ENCODE assay signal across 9 cellular contexts in genomic region chr2:172340394-172340793, GRCh38.
A peak's percentile ranks its signal among the peaks of the same experiment; 100 is the strongest.
DNase-seq lines count a peak whose midpoint lies in the region; ATAC-seq and TF ChIP-seq lines count a peak whose summit lies in the region.
"Had no signal": no experiment of that assay in that cellular context is flagged by ENCODE, and none has a peak within 500 bp of the region (broad histone marks: within the 10 kb centered on the region; RNA-seq: fewer than 3 reads in every experiment).

No MANE protein-coding gene starts in this region.

- POLR2A ChIA-PET in activated CD4-positive, alpha-beta T cell treated with anti-CD3 and anti-CD28 coated beads, Interleukin-2, amount 10 ng/mL, durations not matched to agents 7 days and 5 days (lab: Charles Lee), result no interaction called here
- POLR2A ChIA-PET in SK-N-SH (lab: Yijun Ruan, JAX), result no interaction called here

- TF ChIP-seq POLR2A in stomach (IDR thresholded peaks at IDR 0.05), result no peak

- H4K20me1 ChIP-seq in SK-N-SH (ENCODE audit: insufficient read depth), result no peaks in the 10 kb centered on the region

- H3K36me3 ChIP-seq in SK-N-SH (replicated peaks in 1 of 2; ENCODE audit: control insufficient read depth in 1 of 2, insufficient read depth in 2 of 2, low read length in 1 of 2), result no peaks in the 10 kb centered on the region
- no peaks in the 10 kb centered on the region for H3K36me3 ChIP-seq in stomach

- no peak for TF ChIP-seq CTCF in SK-N-SH (IDR thresholded peaks at IDR 0.05)
- TF ChIP-seq CTCF in stomach (IDR thresholded peaks at IDR 0.05), result no peak

- H3K4me1 Mint-ChIP-seq in activated CD4-positive, alpha-beta T cell treated with anti-CD3 and anti-CD28 coated beads, Interleukin-2, amount 10 ng/mL, durations not matched to agents 7 days and 5 days, result peaks cover 22% of the 10 kb centered on the region

- no peaks in the 10 kb centered on the region for H3K9me2 ChIP-seq in SK-N-SH

- peak overlapping the region; percentile 50 for H3K4me3 Mint-ChIP-seq in activated CD4-positive, alpha-beta T cell treated with anti-CD3 and anti-CD28 coated beads, Interleukin-2, amount 10 ng/mL, durations not matched to agents 7 days and 5 days

- CTCF ChIA-PET in activated CD4-positive, alpha-beta T cell treated with anti-CD3 and anti-CD28 coated beads, Interleukin-2, amount 10 ng/mL, durations not matched to agents 7 days and 5 days (lab: Charles Lee), result no interaction called here
- CTCF ChIA-PET in SK-N-SH (lab: Yijun Ruan, JAX), result interaction anchor here (1.2 kb wide), 1 partner anchor 31 kb away, joined by 3 read pairs; no protein-coding TSS in a partner anchor

- ATAC-seq in GM21723 (IDR thresholded peaks at IDR 0.05; ENCODE audit: unreplicated experiment) (no peak), HG02798 (IDR thresholded peaks at IDR 0.05; ENCODE audit: poor library complexity, unreplicated experiment) (no peak)

- H3K27me3 ChIP-seq in SK-N-SH (ENCODE audit: insufficient read depth), result no peaks in the 10 kb centered on the region
- no peaks in the 10 kb centered on the region for H3K27me3 ChIP-seq in stomach

- H3K4me1 ChIP-seq in SK-N-SH (ENCODE audit: control insufficient read depth in 1 of 2, insufficient read depth in 2 of 2, low read depth in 1 of 2, low read length in 1 of 2) (peaks cover 0 to 8% of the 10 kb centered on the region in 2 experiments; a peak in 1 of 4 replicates), stomach (peaks cover 17 to 48% (median 38%) of the 10 kb centered on the region in 4 donors)

- peak overlapping the region; percentile 36 for H3K27ac Mint-ChIP-seq in activated CD4-positive, alpha-beta T cell treated with anti-CD3 and anti-CD28 coated beads, Interleukin-2, amount 10 ng/mL, durations not matched to agents 7 days and 5 days

- H3K27me3 Mint-ChIP-seq in activated CD4-positive, alpha-beta T cell treated with anti-CD3 and anti-CD28 coated beads, Interleukin-2, amount 10 ng/mL, durations not matched to agents 7 days and 5 days, result no peaks in the 10 kb centered on the region

- H2AFZ ChIP-seq in SK-N-SH (ENCODE audit: low read depth), result peak overlapping the region; percentile 53

- WGBS in SK-N-SH (ENCODE audit: low lambda C conversion rate), result 45% methylated on average over 4 of the region's 4 CpGs
- WGBS in stomach, 5 donors, result 13 to 30% (median 18%) methylated on average over 4 of the region's 4 CpGs

- intact Hi-C loops in stomach (cut with DNase I; ENCODE audit: low total_unique reads), result no loop called here

- H3K79me2 ChIP-seq in SK-N-SH (ENCODE audit: insufficient read depth), result no peaks in the 10 kb centered on the region

- H3K9me3 ChIP-seq in SK-N-SH (no peaks in the 10 kb centered on the region), stomach (peaks cover 0 to 10% (median 8%) of the 10 kb centered on the region in 4 donors)

- H3F3A ChIP-seq in SK-N-SH (replicated peaks; ENCODE audit: insufficient read depth), result no peaks in the 10 kb centered on the region

- TF ChIP-seq EP300 in SK-N-SH (IDR thresholded peaks at IDR 0.05; ENCODE audit: borderline replicate concordance in 1 of 2, low read depth in 1 of 2, low read length in 1 of 2), result no peak
- TF ChIP-seq EP300 in stomach (IDR thresholded peaks at IDR 0.05), result no peak

- peak overlapping the region; percentile 43 for H3K4me2 ChIP-seq in SK-N-SH

- peak overlapping the region in 1 of 2 experiments; percentile 28; a peak in 1 of 4 replicates for H3K4me3 ChIP-seq in SK-N-SH (ENCODE audit: low read depth in 2 of 2, low read length in 1 of 2)
- peak overlapping the region in 2 of 4 donors; percentile 1 to 5 for H3K4me3 ChIP-seq in stomach

- peaks cover 12% of the 10 kb centered on the region for H3K9me3 Mint-ChIP-seq in activated CD4-positive, alpha-beta T cell treated with anti-CD3 and anti-CD28 coated beads, Interleukin-2, amount 10 ng/mL, durations not matched to agents 7 days and 5 days

- H3K27ac ChIP-seq in SK-N-SH (ENCODE audit: low read depth in 2 of 2, low read length in 1 of 2) (no peak overlapping the region), stomach (peak overlapping the region in 4 of 5 donors; percentile 70 to 90 (median 78))

- TF ChIP-seq RAD21 in SK-N-SH (IDR thresholded peaks at IDR 0.05; ENCODE audit: low read length), result no peak

- H3K36me3 Mint-ChIP-seq in activated CD4-positive, alpha-beta T cell treated with anti-CD3 and anti-CD28 coated beads, Interleukin-2, amount 10 ng/mL, durations not matched to agents 7 days and 5 days (ENCODE audit: low read depth), result peaks cover 10% of the 10 kb centered on the region

- peak overlapping the region; percentile 1; the same call in 1 of the 2 replicates for H3K9ac ChIP-seq in SK-N-SH

- no peak for DNase-seq in activated CD4-positive, alpha-beta T cell treated with anti-CD3 and anti-CD28 coated beads, Interleukin-2, amount 10 ng/mL, durations not matched to agents 7 days and 5 days
- no peak for DNase-seq in activated CD4-positive, alpha-beta T cell treated with anti-CD3 and anti-CD28 coated beads, Interleukin-2, amount 50 U/mL, for 48 hours
- DNase-seq in SK-N-SH, result no peak
- peak; percentile 4 for DNase-seq in glomerular visceral epithelial cell (ENCODE audit: extremely low spot score)
- no peak for DNase-seq in stomach
- no peak for DNase-seq in DMS114 treated with DMSO at 0.1 percent for 48 hours (lab: John Stamatoyannopoulos, UW; ENCODE audit: unreplicated experiment)
- DNase-seq: NCI-H1930 had no signal

TF ChIP-seq in SK-N-SH, 30 proteins besides CTCF, POLR2A, EP300 and RAD21:
- TF ChIP-seq GATA2 (CRISPR knock-in tag; IDR thresholded peaks at IDR 0.05) (no peak), USF2 (IDR thresholded peaks at IDR 0.05; ENCODE audit: borderline replicate concordance, low read depth, low read length) (no peak), MAX (IDR thresholded peaks at IDR 0.05; ENCODE audit: low read depth) (no peak), CHD2 (IDR thresholded peaks at IDR 0.05; ENCODE audit: low read length, partially characterized antibody) (no peak), TAF1 (IDR thresholded peaks at IDR 0.05; ENCODE audit: borderline replicate concordance, low read depth, low read length) (no peak), POLR2AphosphoS5 (IDR thresholded peaks at IDR 0.05; ENCODE audit: low read depth, low read length) (no peak), SMC3 (IDR thresholded peaks at IDR 0.05; ENCODE audit: low read depth, low read length) (no peak), RXRA (IDR thresholded peaks at IDR 0.05; ENCODE audit: borderline replicate concordance, low read depth) (no peak), RCOR1 (IDR thresholded peaks at IDR 0.05; ENCODE audit: low read length) (no peak), FOXM1 (IDR thresholded peaks at IDR 0.05; ENCODE audit: low read depth) (no peak), NFIC (IDR thresholded peaks at IDR 0.05; ENCODE audit: borderline replicate concordance) (no peak), FOSL2 (IDR thresholded peaks at IDR 0.05; ENCODE audit: borderline replicate concordance, low read depth) (no peak), PBX3 (IDR thresholded peaks at IDR 0.05) (no peak)

Comparison
In these comparisons a context has a peak if more than half of its experiments do, and no peak if none do; other contexts are left out.
1. H3K27ac ChIP-seq: peak in stomach (4 of 5); none in SK-N-SH (0 of 2).